In genomic region chr12:15589328-15590032, GRCh38 we compare ENCODE assay signal across 11 cellular contexts.
DNase-seq lines count a peak whose midpoint lies in the region; ATAC-seq and TF ChIP-seq lines count a peak whose summit lies in the region.
"Had no signal": no experiment of that assay in that cellular context is flagged by ENCODE, and none has a peak within 500 bp of the region (broad histone marks: within the 10 kb centered on the region; RNA-seq: fewer than 3 reads in every experiment).

No MANE protein-coding gene starts in this region.

- intact Hi-C loops in activated B cell treated with CpG ODN at 0.5 μM for 24 hours (cut with micrococcal nuclease): loop anchor here (1.0 to 10.0 kb wide), 4 partner anchors 195 to 435 kb away; partner anchors contain the start of gene EPS8

- no peaks in the 10 kb centered on the region for H3K36me3 Mint-ChIP-seq in activated naive CD4-positive, alpha-beta T cell treated with anti-CD3 and anti-CD28 coated beads, Interleukin-2, amount 50 U/mL, for 24 hours
- peaks cover 22% of the 10 kb centered on the region for H3K36me3 Mint-ChIP-seq in activated naive CD4-positive, alpha-beta T cell treated with anti-CD3 and anti-CD28 coated beads, Interleukin-2, amount 10 ng/mL, durations not matched to agents 7 days and 5 days
- peaks cover 64% of the 10 kb centered on the region for H3K36me3 Mint-ChIP-seq in activated B cell treated with CpG ODN at 0.5 μM for 24 hours (ENCODE audit: low read depth)
- peaks cover 29% of the 10 kb centered on the region for H3K36me3 Mint-ChIP-seq in stimulated activated memory B cell treated with anti-CD40 and anti-IgM and Interleukin-4, amounts not matched to agents 10 μg/mL and 1 μg/mL and 100 μg/mL, for 72 hours

- H3K9me3 Mint-ChIP-seq in activated naive CD4-positive, alpha-beta T cell treated with anti-CD3 and anti-CD28 coated beads, Interleukin-2, amount 50 U/mL, for 24 hours: no peaks in the 10 kb centered on the region
- no peaks in the 10 kb centered on the region for H3K9me3 Mint-ChIP-seq in activated naive CD4-positive, alpha-beta T cell treated with anti-CD3 and anti-CD28 coated beads, Interleukin-2, amount 10 ng/mL, durations not matched to agents 7 days and 5 days
- H3K9me3 Mint-ChIP-seq in activated B cell treated with CpG ODN at 0.5 μM for 24 hours: no peaks in the 10 kb centered on the region
- no peaks in the 10 kb centered on the region for H3K9me3 Mint-ChIP-seq in stimulated activated memory B cell treated with anti-CD40 and anti-IgM and Interleukin-4, amounts not matched to agents 10 μg/mL and 1 μg/mL and 100 μg/mL, for 72 hours

- no peak for DNase-seq in activated naive CD4-positive, alpha-beta T cell treated with anti-CD3 and anti-CD28 coated beads, Interleukin-2, amount 10 ng/mL, durations not matched to agents 7 days and 5 days
- DNase-seq in activated B cell treated with CpG ODN at 0.5 μM for 24 hours: no peak
- no peak for DNase-seq in coronary artery (ENCODE audit: low spot score)
- DNase-seq in NCI-H2081 treated with DMSO at 0.1 percent for 48 hours (lab: John Stamatoyannopoulos, UW): no peak
- DNase-seq: DMS 273 treated with DMSO at 0.1 percent for 48 hours had no signal

- peaks cover 4% of the 10 kb centered on the region for H3K27me3 ChIP-seq in iPS-15b (ENCODE audit: control insufficient read depth, insufficient read depth, low read length)
- H3K27me3 ChIP-seq: left lung had no signal

- no peak overlapping the region for H3K27ac Mint-ChIP-seq in activated naive CD4-positive, alpha-beta T cell treated with anti-CD3 and anti-CD28 coated beads, Interleukin-2, amount 50 U/mL, for 24 hours
- H3K27ac Mint-ChIP-seq in activated naive CD4-positive, alpha-beta T cell treated with anti-CD3 and anti-CD28 coated beads, Interleukin-2, amount 10 ng/mL, durations not matched to agents 7 days and 5 days: no peak overlapping the region
- H3K27ac Mint-ChIP-seq in activated B cell treated with CpG ODN at 0.5 μM for 24 hours: peak overlapping the region; percentile 14
- H3K27ac Mint-ChIP-seq in stimulated activated memory B cell treated with anti-CD40 and anti-IgM and Interleukin-4, amounts not matched to agents 10 μg/mL and 1 μg/mL and 100 μg/mL, for 72 hours: peak overlapping the region; percentile 76

- POLR2A ChIA-PET in activated B cell treated with CpG ODN at 0.5 μM for 24 hours (lab: Charles Lee): no interaction called here

- H3K9ac ChIP-seq in iPS-15b (ENCODE audit: low read depth, low read length): no peak overlapping the region
- H3K9ac ChIP-seq: SK-N-SH had no signal

- peaks cover 1% of the 10 kb centered on the region for H3K27me3 Mint-ChIP-seq in activated naive CD4-positive, alpha-beta T cell treated with anti-CD3 and anti-CD28 coated beads, Interleukin-2, amount 50 U/mL, for 24 hours
- H3K27me3 Mint-ChIP-seq in activated naive CD4-positive, alpha-beta T cell treated with anti-CD3 and anti-CD28 coated beads, Interleukin-2, amount 10 ng/mL, durations not matched to agents 7 days and 5 days: no peaks in the 10 kb centered on the region
- H3K27me3 Mint-ChIP-seq in activated B cell treated with CpG ODN at 0.5 μM for 24 hours: no peaks in the 10 kb centered on the region
- H3K27me3 Mint-ChIP-seq in stimulated activated memory B cell treated with anti-CD40 and anti-IgM and Interleukin-4, amounts not matched to agents 10 μg/mL and 1 μg/mL and 100 μg/mL, for 72 hours: no peaks in the 10 kb centered on the region

- H3K4me3 ChIP-seq in iPS-15b (ENCODE audit: low read depth, low read length): peak overlapping the region; percentile 68
- H3K4me3 ChIP-seq in coronary artery: no peak overlapping the region
- H3K4me3 ChIP-seq: left lung had no signal

- H3K4me1 Mint-ChIP-seq in activated naive CD4-positive, alpha-beta T cell treated with anti-CD3 and anti-CD28 coated beads, Interleukin-2, amount 50 U/mL, for 24 hours: peaks cover 12% of the 10 kb centered on the region
- peaks cover 12% of the 10 kb centered on the region for H3K4me1 Mint-ChIP-seq in activated naive CD4-positive, alpha-beta T cell treated with anti-CD3 and anti-CD28 coated beads, Interleukin-2, amount 10 ng/mL, durations not matched to agents 7 days and 5 days
- H3K4me1 Mint-ChIP-seq in activated B cell treated with CpG ODN at 0.5 μM for 24 hours: peaks cover 9% of the 10 kb centered on the region
- H3K4me1 Mint-ChIP-seq in stimulated activated memory B cell treated with anti-CD40 and anti-IgM and Interleukin-4, amounts not matched to agents 10 μg/mL and 1 μg/mL and 100 μg/mL, for 72 hours: peaks cover 9% of the 10 kb centered on the region

- no peaks in the 10 kb centered on the region for H3K9me3 ChIP-seq in iPS-15b (ENCODE audit: control insufficient read depth, insufficient read depth, low read length)
- H3K9me3 ChIP-seq: left lung, SK-N-SH had no signal

- CTCF ChIA-PET in activated naive CD4-positive, alpha-beta T cell treated with anti-CD3 and anti-CD28 coated beads, Interleukin-2, amount 10 ng/mL, durations not matched to agents 7 days and 5 days (lab: Charles Lee): interaction anchor here (0.5 to 15.5 kb wide), 16 partner anchors 9 to 314 kb away, joined by 3 to 527 read pairs (median 4); no protein-coding TSS in a partner anchor
- CTCF ChIA-PET in activated B cell treated with CpG ODN at 0.5 μM for 24 hours (lab: Charles Lee): interaction anchor here (1.0 to 11.6 kb wide), 12 partner anchors 10 to 313 kb away, joined by 3 to 480 read pairs (median 4); no protein-coding TSS in a partner anchor

- peak overlapping the region; percentile 80 for H3K4me3 Mint-ChIP-seq in activated naive CD4-positive, alpha-beta T cell treated with anti-CD3 and anti-CD28 coated beads, Interleukin-2, amount 50 U/mL, for 24 hours
- no peak overlapping the region for H3K4me3 Mint-ChIP-seq in activated naive CD4-positive, alpha-beta T cell treated with anti-CD3 and anti-CD28 coated beads, Interleukin-2, amount 10 ng/mL, durations not matched to agents 7 days and 5 days
- H3K4me3 Mint-ChIP-seq in activated B cell treated with CpG ODN at 0.5 μM for 24 hours: no peak overlapping the region
- no peak overlapping the region for H3K4me3 Mint-ChIP-seq in stimulated activated memory B cell treated with anti-CD40 and anti-IgM and Interleukin-4, amounts not matched to agents 10 μg/mL and 1 μg/mL and 100 μg/mL, for 72 hours

- H3K4me1 ChIP-seq in iPS-15b (ENCODE audit: control insufficient read depth, insufficient read depth, low read length): peaks cover 2% of the 10 kb centered on the region

- H3K36me3 ChIP-seq in iPS-15b (ENCODE audit: control insufficient read depth, insufficient read depth, low read length): no peaks in the 10 kb centered on the region
- H3K36me3 ChIP-seq: left lung had no signal

- ATAC-seq in activated B cell treated with CpG ODN at 0.5 μM for 24 hours (ENCODE audit: low read depth): no peak
- ATAC-seq in stimulated activated memory B cell treated with anti-CD40 and anti-IgM and Interleukin-4, amounts not matched to agents 10 μg/mL and 1 μg/mL and 100 μg/mL, for 72 hours: no peak
- no peak for ATAC-seq in HG02759 (IDR thresholded peaks at IDR 0.05; ENCODE audit: unreplicated experiment)

- no peak for TF ChIP-seq CTCF in activated B cell treated with CpG ODN at 0.5 μM for 24 hours (IDR thresholded peaks at IDR 0.05)
- TF ChIP-seq CTCF in coronary artery (IDR thresholded peaks at IDR 0.05): no peak

- peak overlapping the region in 1 of 2 donors; percentile 45 for H3K27ac ChIP-seq in coronary artery
- H3K27ac ChIP-seq: left lung had no signal

Comparison
In these comparisons a context has a peak if more than half of its experiments do, and no peak if none do; other contexts are left out.
1. H3K27ac Mint-ChIP-seq: peak in activated B cell treated with CpG ODN at 0.5 μM for 24 hours (single experiment) and stimulated activated memory B cell treated with anti-CD40 and anti-IgM and Interleukin-4, amounts not matched to agents 10 μg/mL and 1 μg/mL and 100 μg/mL, for 72 hours (single experiment); none in activated naive CD4-positive, alpha-beta T cell treated with anti-CD3 and anti-CD28 coated beads, Interleukin-2, amount 50 U/mL, for 24 hours (single experiment) and activated naive CD4-positive, alpha-beta T cell treated with anti-CD3 and anti-CD28 coated beads, Interleukin-2, amount 10 ng/mL, durations not matched to agents 7 days and 5 days (single experiment).